ENCODE assay signal across 23 cellular contexts in genomic region chr4:144582105-144582850, GRCh38.
DNase-seq lines count a peak whose midpoint lies in the region; ATAC-seq and TF ChIP-seq lines count a peak whose summit lies in the region.
"Had no signal": no experiment of that assay in that cellular context is flagged by ENCODE, and none has a peak within 500 bp of the region (broad histone marks: within the 10 kb centered on the region; RNA-seq: fewer than 3 reads in every experiment).

No MANE protein-coding gene starts in this region.

- CTCF ChIA-PET in PC-3 (lab: Charles Lee): no interaction called here

- TF ChIP-seq CTCF in PC-3 (conservative IDR thresholded peaks at IDR 0.05; ENCODE audit: low read depth, low read length) (no peak), epithelial cell of esophagus (IDR thresholded peaks at IDR 0.05; ENCODE audit: insufficient read depth, low read depth, low read length, missing control alignments) (no peak), nephron (IDR thresholded peaks at IDR 0.05; ENCODE audit: unreplicated experiment in 3 of 3) (no peak), endodermal cell (conservative IDR thresholded peaks at IDR 0.05) (no peak)

- no peaks in the 10 kb centered on the region; the same call in 1 of the 2 replicates for H3K9me2 ChIP-seq in PC-3 (replicated peaks; ENCODE audit: low read length)

- peaks cover 64% of the 10 kb centered on the region for H3K4me1 ChIP-seq in PC-3 (ENCODE audit: insufficient read depth, low read length)
- H3K4me1 ChIP-seq in endodermal cell (ENCODE audit: control insufficient read depth, insufficient read depth, low read length): no peaks in the 10 kb centered on the region
- H3K4me1 ChIP-seq: Caco-2, gastrocnemius medialis, psoas muscle had no signal

- ATAC-seq in PC-3: peak; percentile 73
- ATAC-seq in activated CD4-positive, CD25-positive, alpha-beta regulatory T cell treated with anti-CD3 and anti-CD28 coated beads, Interleukin-2, amount 50 U/mL, for 24 hours: no peak
- ATAC-seq: gastrocnemius medialis; natural killer cell treated with Interleukin-12 subunit alpha and Interleukin-12 subunit beta and Interleukin-15 and Interleukin-18, amount 100 ng/mL, for 72 hours; psoas muscle had no signal

- H3K4me3 Mint-ChIP-seq in nephron (no peak overlapping the region), endodermal cell (no peak overlapping the region)
- H3K4me3 Mint-ChIP-seq: brain; natural killer cell treated with Interleukin-12 subunit alpha and Interleukin-12 subunit beta and Interleukin-15 and Interleukin-18, amount 100 ng/mL, for 72 hours had no signal

- DNase-seq in Daoy (ENCODE audit: low read depth) (peak; percentile 44), PC-3 (peak; percentile 93), epithelial cell of esophagus (ENCODE audit: low read depth) (peak; percentile 75), endodermal cell (no peak), COR-L47 (lab: John Stamatoyannopoulos, UW) (no peak), SW480 (ENCODE audit: low spot score) (no peak)
- DNase-seq: activated CD4-positive, alpha-beta T cell treated with anti-CD3 and anti-CD28 coated beads for 48 hours; activated naive CD4-positive, alpha-beta T cell treated with Interleukin-2 at 50 U/mL for 16 hours; AML-193; Caco-2; effector CD4-positive, alpha-beta T cell; gastrocnemius medialis; GOT3; NCI-H1436; psoas muscle; SIG-M5; stimulated activated CD4-positive, alpha-beta T cell treated with anti-CD3 and anti-CD28 coated beads, Interleukin-15, amount 100 ng/mL, for 24 hours; T1000 had no signal

- no peaks in the 10 kb centered on the region for H4K20me1 ChIP-seq in PC-3 (ENCODE audit: low read length)

- H3K9me3 Mint-ChIP-seq in nephron (peaks cover under 1% of the 10 kb centered on the region), endodermal cell (peaks cover 2% of the 10 kb centered on the region)

- peak overlapping the region; percentile 45 for H2AFZ ChIP-seq in PC-3 (ENCODE audit: low read length)

- no peaks in the 10 kb centered on the region for H3K79me2 ChIP-seq in PC-3 (ENCODE audit: low read length)

- H3K36me3 Mint-ChIP-seq in nephron (ENCODE audit: low read depth) (no peaks in the 10 kb centered on the region), endodermal cell (ENCODE audit: low read depth) (no peaks in the 10 kb centered on the region)
- H3K36me3 Mint-ChIP-seq: brain had no signal

- H3K9ac ChIP-seq in PC-3 (ENCODE audit: low read length) (peak overlapping the region; percentile 66), endodermal cell (ENCODE audit: extremely low read depth, low read length, poor library complexity, severe bottlenecking) (no peak overlapping the region)

- H3K36me3 ChIP-seq in PC-3 (ENCODE audit: low read depth, low read length): no peaks in the 10 kb centered on the region
- H3K36me3 ChIP-seq in endodermal cell (ENCODE audit: control insufficient read depth, insufficient read depth, low read length): no peaks in the 10 kb centered on the region
- H3K36me3 ChIP-seq: gastrocnemius medialis had no signal

- POLR2A ChIA-PET in PC-3 (lab: Charles Lee; ENCODE audit: unreplicated experiment): interaction anchor here (0.5 to 0.6 kb wide), 2 partner anchors 14 to 66 kb away, joined by 3 to 4 read pairs; no protein-coding TSS in a partner anchor

- WGBS in endodermal cell (ENCODE audit: insufficient coverage in 1 of 2, insufficient read length in 1 of 2), 2 experiments: 92 to 100% methylated on average over 3 to 7 of the region's 7 CpGs

- peaks cover 16% of the 10 kb centered on the region for H3F3A ChIP-seq in PC-3 (ENCODE audit: low read length, unreplicated experiment)

- H3K27ac ChIP-seq in PC-3 (ENCODE audit: low read length) (peak overlapping the region; percentile 93), endodermal cell (ENCODE audit: low read depth, low read length) (no peak overlapping the region)
- H3K27ac ChIP-seq: gastrocnemius medialis, psoas muscle had no signal

- 0 out of 2 replicates have a peak, but pooled peaks cover 3% of the 10 kb centered on the region for H3K9me3 ChIP-seq in PC-3 (ENCODE audit: low read length)
- H3K9me3 ChIP-seq in endodermal cell (ENCODE audit: control insufficient read depth, low read length): peaks cover 2% of the 10 kb centered on the region
- H3K9me3 ChIP-seq: Caco-2, gastrocnemius medialis, psoas muscle had no signal

- TSS peak; percentile 75 for BruUV-seq in PC-3 (replicated peaks; lab: Mats Ljungman, UMichigan)

- intact Hi-C loops in PC-3 (cut with micrococcal nuclease): loop anchor here (2.0 kb wide), 2 partner anchors 65 to 479 kb away; partner anchors contain the start of gene HHIP

- peak overlapping the region; percentile 85 for H3K4me2 ChIP-seq in PC-3 (ENCODE audit: low read length)

- H3K4me1 Mint-ChIP-seq in nephron (peaks cover 11% of the 10 kb centered on the region), endodermal cell (peaks cover 6% of the 10 kb centered on the region)
- H3K4me1 Mint-ChIP-seq: brain had no signal

- H3K4me3 ChIP-seq in PC-3 (ENCODE audit: low read length) (peak overlapping the region; percentile 58), epithelial cell of esophagus (ENCODE audit: low read length) (no peak overlapping the region), endodermal cell (ENCODE audit: low read length) (no peak overlapping the region)
- H3K4me3 ChIP-seq: gastrocnemius medialis, lung, psoas muscle had no signal

- no peaks in the 10 kb centered on the region for H3K27me3 ChIP-seq in PC-3 (ENCODE audit: low read length)
- no peaks in the 10 kb centered on the region for H3K27me3 ChIP-seq in endodermal cell (ENCODE audit: control insufficient read depth, insufficient read depth, low read length, poor library complexity, severe bottlenecking)
- H3K27me3 ChIP-seq: gastrocnemius medialis had no signal

- H3K27ac Mint-ChIP-seq in nephron (peak overlapping the region in 2 of 3 experiments; percentile 55 to 67), endodermal cell (no peak overlapping the region)
- H3K27ac Mint-ChIP-seq: brain; natural killer cell treated with Interleukin-12 subunit alpha and Interleukin-12 subunit beta and Interleukin-15 and Interleukin-18, amount 100 ng/mL, for 72 hours had no signal

- H3K27me3 Mint-ChIP-seq in nephron (ENCODE audit: low read depth) (peaks cover 11% of the 10 kb centered on the region), endodermal cell (ENCODE audit: insufficient read depth) (no peaks in the 10 kb centered on the region)
- H3K27me3 Mint-ChIP-seq: brain; natural killer cell treated with Interleukin-12 subunit alpha and Interleukin-12 subunit beta and Interleukin-15 and Interleukin-18, amount 100 ng/mL, for 72 hours had no signal

Comparison
In these comparisons a context has a peak if more than half of its experiments do, and no peak if none do; other contexts are left out.
1. DNase-seq: peak in Daoy (single experiment), PC-3 (single experiment) and epithelial cell of esophagus (single experiment); none in endodermal cell (single experiment), COR-L47 (single experiment) and SW480 (single experiment).